Comparison of ENCODE assay signal across 16 cellular contexts in the genomic region with DNA sequence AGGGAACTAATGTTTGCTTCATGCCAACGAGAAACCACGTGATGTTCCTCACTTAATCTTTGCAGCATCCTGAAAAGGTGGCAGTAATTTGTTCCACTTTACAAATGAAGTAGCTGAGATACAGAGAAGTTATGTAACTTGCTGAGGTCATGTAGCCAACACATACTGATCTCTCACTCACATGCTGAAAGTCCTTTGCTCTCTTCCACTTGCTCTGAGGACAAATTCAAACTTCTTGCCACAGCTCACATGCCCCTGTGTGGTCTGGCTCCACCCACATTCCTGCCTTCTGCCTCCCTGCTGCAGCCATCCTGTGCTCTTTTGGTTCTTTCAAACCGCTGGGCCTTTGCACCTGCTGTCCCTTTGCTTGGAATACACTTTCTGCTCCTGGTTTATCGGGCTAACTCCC.
"Had no signal": no experiment of that assay in that cellular context is flagged by ENCODE, and none has a peak within 500 bp of the region (broad histone marks: within the 10 kb centered on the region; RNA-seq: fewer than 3 reads in every experiment).

No MANE protein-coding gene starts in this region.

- H3K4me1 Mint-ChIP-seq: activated CD4-positive, alpha-beta T cell treated with anti-CD3 and anti-CD28 coated beads for 36 hours; immature natural killer cell; naive thymus-derived CD4-positive, alpha-beta T cell had no signal

- H3K27ac ChIP-seq: heart left ventricle, skin epidermis had no signal

- H3K9me3 Mint-ChIP-seq: activated T-cell treated with anti-CD3 and anti-CD28 coated beads, Interleukin-2, amount 50 U/mL, for 24 hours; immature natural killer cell; type B pancreatic cell had no signal

- H3K36me3 Mint-ChIP-seq: type B pancreatic cell had no signal

- ATAC-seq: activated CD4-positive, alpha-beta T cell treated with anti-CD3 and anti-CD28 coated beads for 36 hours; naive thymus-derived CD4-positive, alpha-beta T cell had no signal

- H3K27ac Mint-ChIP-seq: activated CD4-positive, alpha-beta memory T cell treated with anti-CD3 and anti-CD28 coated beads for 36 hours; activated CD4-positive, alpha-beta T cell treated with anti-CD3 and anti-CD28 coated beads for 36 hours; activated T-cell treated with anti-CD3 and anti-CD28 coated beads, Interleukin-2, amount 50 U/mL, for 24 hours had no signal

- H3K4me1 ChIP-seq: heart left ventricle had no signal

- H3K4me3 ChIP-seq: heart left ventricle, lung, skin epidermis had no signal

- H3K27me3 ChIP-seq: heart left ventricle had no signal

- DNase-seq: activated CD4-positive, alpha-beta memory T cell treated with anti-CD3 and anti-CD28 coated beads for 36 hours; activated CD4-positive, alpha-beta T cell treated with anti-CD3 and anti-CD28 coated beads for 36 hours; activated naive CD4-positive, alpha-beta T cell treated with anti-CD3 and anti-CD28 coated beads, Interleukin-2, amount 50 U/mL, for 16 hours; activated T-cell treated with anti-CD3 and anti-CD28 coated beads, Interleukin-2, amount 50 U/mL, for 24 hours; effector memory CD4-positive, alpha-beta T cell; heart left ventricle; immature natural killer cell; naive thymus-derived CD4-positive, alpha-beta T cell; retina; stimulated activated CD4-positive, alpha-beta T cell treated with anti-CD3 and anti-CD28 coated beads, Interleukin-4, amount 100 ng/mL, for 4 hours; stimulated activated CD8-positive, alpha-beta memory T cell treated with anti-CD3 and anti-CD28 coated beads, Interleukin-4, amount 100 ng/mL, for 48 hours; stimulated activated naive CD4-positive, alpha-beta T cell treated with Interleukin-2 at 50 U/mL for 16 hours; T-helper 2 cell had no signal

- H3K27me3 Mint-ChIP-seq: activated CD4-positive, alpha-beta memory T cell treated with anti-CD3 and anti-CD28 coated beads for 36 hours; activated CD4-positive, alpha-beta T cell treated with anti-CD3 and anti-CD28 coated beads for 36 hours; activated T-cell treated with anti-CD3 and anti-CD28 coated beads, Interleukin-2, amount 50 U/mL, for 24 hours; naive thymus-derived CD4-positive, alpha-beta T cell; type B pancreatic cell had no signal

- H3K4me3 Mint-ChIP-seq: activated CD4-positive, alpha-beta memory T cell treated with anti-CD3 and anti-CD28 coated beads for 36 hours; activated CD4-positive, alpha-beta T cell treated with anti-CD3 and anti-CD28 coated beads for 36 hours; activated T-cell treated with anti-CD3 and anti-CD28 coated beads, Interleukin-2, amount 50 U/mL, for 24 hours; immature natural killer cell; naive thymus-derived CD4-positive, alpha-beta T cell; type B pancreatic cell had no signal
